Comparison of ENCODE assay signal across 8 cellular contexts in genomic region chr4:107408968-107409367, GRCh38.
"Had no signal": no experiment of that assay in that cellular context is flagged by ENCODE, and none has a peak within 500 bp of the region (broad histone marks: within the 10 kb centered on the region; RNA-seq: fewer than 3 reads in every experiment).

No MANE protein-coding gene starts in this region.

- ATAC-seq: GM23338, HepG2 had no signal

- FAIRE-seq: H1, H54, HepG2 had no signal

- H3K4me3 ChIP-seq: GM23338 had no signal

- H3K27ac ChIP-seq: HL-60 had no signal

- DNase-seq: H9, HCEC 1CT, KBM-7 had no signal

- H2AFZ ChIP-seq: GM23338 had no signal

- H3K4me2 ChIP-seq: GM23338 had no signal
